ENCODE assay signal across 1 cellular context in the genomic region with DNA sequence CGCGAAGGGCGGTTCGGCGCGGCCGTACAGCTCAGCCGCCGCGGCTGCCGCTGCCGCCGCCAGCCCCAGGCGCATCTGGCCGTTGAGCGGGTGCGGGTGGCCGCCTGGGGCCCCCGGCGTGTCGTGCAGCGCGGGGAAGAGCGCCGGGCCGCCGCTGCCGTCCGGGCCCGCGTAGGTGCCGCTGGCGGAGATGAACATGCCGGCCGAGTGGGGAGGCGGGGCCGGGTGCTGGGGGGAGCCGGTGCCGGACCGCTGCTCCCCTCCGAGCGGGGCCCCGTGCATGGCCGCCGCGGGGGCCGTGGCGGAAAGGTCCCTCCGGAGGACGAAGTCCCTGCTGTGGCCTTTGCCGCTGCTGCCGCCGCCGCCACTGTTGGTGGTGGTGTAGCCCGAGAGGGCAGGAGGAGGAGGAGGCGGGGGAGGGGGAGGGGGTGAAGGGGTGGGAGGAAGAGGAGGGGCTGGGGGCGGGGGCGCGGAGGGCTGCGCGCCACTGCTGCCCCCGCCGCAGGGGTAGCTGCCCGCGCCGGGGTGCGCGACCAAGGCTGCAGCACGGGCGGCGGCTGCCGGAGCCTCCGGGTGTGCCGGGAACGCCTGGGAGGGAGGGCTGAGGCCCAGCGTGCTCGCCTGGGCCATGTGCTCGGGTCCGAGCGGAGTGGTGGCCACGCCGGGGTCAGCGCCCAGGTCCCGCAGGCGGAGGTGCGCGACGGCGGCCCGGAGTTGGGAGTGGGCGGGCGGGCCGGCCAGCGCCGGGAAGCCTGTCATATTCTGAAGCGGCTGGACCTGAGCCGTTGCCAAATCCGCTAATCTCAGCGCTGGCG.
TF ChIP-seq lines count a peak whose summit lies in the region.

No MANE protein-coding gene starts in this region.

TF ChIP-seq in H1, 55 proteins besides CTCF, POLR2A, EP300 and RAD21 (continued from another document):
- TF ChIP-seq TAF1 (IDR thresholded peaks at IDR 0.05; ENCODE audit: low read depth, low read length) (peak; percentile 59; the same call in 1 of the 2 replicates), RBBP5 (IDR thresholded peaks at IDR 0.05; ENCODE audit: borderline replicate concordance, low read depth, low read length) (no peak; the same call in 1 of the 2 replicates), PHF8 (conservative IDR thresholded peaks at IDR 0.05; ENCODE audit: low read depth, low read length) (peak; percentile 55), SUZ12 (IDR thresholded peaks at IDR 0.05; ENCODE audit: low read length) (0 out of 2 replicates have a peak, but pooled peaks have one; percentile 11), KDM5A (IDR thresholded peaks at IDR 0.05; ENCODE audit: low read length) (no peak), SP4 (IDR thresholded peaks at IDR 0.05; ENCODE audit: low read length) (no peak), YY1 (IDR thresholded peaks at IDR 0.05; ENCODE audit: low read depth, low read length) (no peak), KDM4A (IDR thresholded peaks at IDR 0.05; ENCODE audit: low read depth, low read length, severe bottlenecking) (peak; percentile 54), KDM1A (IDR thresholded peaks at IDR 0.05; ENCODE audit: borderline replicate concordance, low read length) (peak; percentile 8; the same call in 1 of the 2 replicates), SRF (IDR thresholded peaks at IDR 0.05; ENCODE audit: low read depth, low read length) (no peak), POLR2AphosphoS5 (IDR thresholded peaks at IDR 0.05; ENCODE audit: low read depth, low read length) (peak; percentile 66), TAF7 (optimal IDR thresholded peaks at IDR 0.05; ENCODE audit: borderline replicate concordance, low read depth, low read length) (no peak), BACH1 (IDR thresholded peaks at IDR 0.05; ENCODE audit: low read length) (no peak)
- TF ChIP-seq, protein P1, sequence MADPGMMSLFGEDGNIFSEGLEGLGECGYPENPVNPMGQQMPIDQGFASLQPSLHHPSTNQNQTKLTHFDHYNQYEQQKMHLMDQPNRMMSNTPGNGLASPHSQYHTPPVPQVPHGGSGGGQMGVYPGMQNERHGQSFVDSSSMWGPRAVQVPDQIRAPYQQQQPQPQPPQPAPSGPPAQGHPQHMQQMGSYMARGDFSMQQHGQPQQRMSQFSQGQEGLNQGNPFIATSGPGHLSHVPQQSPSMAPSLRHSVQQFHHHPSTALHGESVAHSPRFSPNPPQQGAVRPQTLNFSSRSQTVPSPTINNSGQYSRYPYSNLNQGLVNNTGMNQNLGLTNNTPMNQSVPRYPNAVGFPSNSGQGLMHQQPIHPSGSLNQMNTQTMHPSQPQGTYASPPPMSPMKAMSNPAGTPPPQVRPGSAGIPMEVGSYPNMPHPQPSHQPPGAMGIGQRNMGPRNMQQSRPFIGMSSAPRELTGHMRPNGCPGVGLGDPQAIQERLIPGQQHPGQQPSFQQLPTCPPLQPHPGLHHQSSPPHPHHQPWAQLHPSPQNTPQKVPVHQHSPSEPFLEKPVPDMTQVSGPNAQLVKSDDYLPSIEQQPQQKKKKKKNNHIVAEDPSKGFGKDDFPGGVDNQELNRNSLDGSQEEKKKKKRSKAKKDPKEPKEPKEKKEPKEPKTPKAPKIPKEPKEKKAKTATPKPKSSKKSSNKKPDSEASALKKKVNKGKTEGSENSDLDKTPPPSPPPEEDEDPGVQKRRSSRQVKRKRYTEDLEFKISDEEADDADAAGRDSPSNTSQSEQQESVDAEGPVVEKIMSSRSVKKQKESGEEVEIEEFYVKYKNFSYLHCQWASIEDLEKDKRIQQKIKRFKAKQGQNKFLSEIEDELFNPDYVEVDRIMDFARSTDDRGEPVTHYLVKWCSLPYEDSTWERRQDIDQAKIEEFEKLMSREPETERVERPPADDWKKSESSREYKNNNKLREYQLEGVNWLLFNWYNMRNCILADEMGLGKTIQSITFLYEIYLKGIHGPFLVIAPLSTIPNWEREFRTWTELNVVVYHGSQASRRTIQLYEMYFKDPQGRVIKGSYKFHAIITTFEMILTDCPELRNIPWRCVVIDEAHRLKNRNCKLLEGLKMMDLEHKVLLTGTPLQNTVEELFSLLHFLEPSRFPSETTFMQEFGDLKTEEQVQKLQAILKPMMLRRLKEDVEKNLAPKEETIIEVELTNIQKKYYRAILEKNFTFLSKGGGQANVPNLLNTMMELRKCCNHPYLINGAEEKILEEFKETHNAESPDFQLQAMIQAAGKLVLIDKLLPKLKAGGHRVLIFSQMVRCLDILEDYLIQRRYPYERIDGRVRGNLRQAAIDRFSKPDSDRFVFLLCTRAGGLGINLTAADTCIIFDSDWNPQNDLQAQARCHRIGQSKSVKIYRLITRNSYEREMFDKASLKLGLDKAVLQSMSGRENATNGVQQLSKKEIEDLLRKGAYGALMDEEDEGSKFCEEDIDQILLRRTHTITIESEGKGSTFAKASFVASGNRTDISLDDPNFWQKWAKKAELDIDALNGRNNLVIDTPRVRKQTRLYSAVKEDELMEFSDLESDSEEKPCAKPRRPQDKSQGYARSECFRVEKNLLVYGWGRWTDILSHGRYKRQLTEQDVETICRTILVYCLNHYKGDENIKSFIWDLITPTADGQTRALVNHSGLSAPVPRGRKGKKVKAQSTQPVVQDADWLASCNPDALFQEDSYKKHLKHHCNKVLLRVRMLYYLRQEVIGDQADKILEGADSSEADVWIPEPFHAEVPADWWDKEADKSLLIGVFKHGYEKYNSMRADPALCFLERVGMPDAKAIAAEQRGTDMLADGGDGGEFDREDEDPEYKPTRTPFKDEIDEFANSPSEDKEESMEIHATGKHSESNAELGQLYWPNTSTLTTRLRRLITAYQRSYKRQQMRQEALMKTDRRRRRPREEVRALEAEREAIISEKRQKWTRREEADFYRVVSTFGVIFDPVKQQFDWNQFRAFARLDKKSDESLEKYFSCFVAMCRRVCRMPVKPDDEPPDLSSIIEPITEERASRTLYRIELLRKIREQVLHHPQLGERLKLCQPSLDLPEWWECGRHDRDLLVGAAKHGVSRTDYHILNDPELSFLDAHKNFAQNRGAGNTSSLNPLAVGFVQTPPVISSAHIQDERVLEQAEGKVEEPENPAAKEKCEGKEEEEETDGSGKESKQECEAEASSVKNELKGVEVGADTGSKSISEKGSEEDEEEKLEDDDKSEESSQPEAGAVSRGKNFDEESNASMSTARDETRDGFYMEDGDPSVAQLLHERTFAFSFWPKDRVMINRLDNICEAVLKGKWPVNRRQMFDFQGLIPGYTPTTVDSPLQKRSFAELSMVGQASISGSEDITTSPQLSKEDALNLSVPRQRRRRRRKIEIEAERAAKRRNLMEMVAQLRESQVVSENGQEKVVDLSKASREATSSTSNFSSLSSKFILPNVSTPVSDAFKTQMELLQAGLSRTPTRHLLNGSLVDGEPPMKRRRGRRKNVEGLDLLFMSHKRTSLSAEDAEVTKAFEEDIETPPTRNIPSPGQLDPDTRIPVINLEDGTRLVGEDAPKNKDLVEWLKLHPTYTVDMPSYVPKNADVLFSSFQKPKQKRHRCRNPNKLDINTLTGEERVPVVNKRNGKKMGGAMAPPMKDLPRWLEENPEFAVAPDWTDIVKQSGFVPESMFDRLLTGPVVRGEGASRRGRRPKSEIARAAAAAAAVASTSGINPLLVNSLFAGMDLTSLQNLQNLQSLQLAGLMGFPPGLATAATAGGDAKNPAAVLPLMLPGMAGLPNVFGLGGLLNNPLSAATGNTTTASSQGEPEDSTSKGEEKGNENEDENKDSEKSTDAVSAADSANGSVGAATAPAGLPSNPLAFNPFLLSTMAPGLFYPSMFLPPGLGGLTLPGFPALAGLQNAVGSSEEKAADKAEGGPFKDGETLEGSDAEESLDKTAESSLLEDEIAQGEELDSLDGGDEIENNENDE (IDR thresholded peaks at IDR 0.05; ENCODE audit: insufficient replicate concordance, low read length), result no peak
- TF ChIP-seq, protein P2, sequence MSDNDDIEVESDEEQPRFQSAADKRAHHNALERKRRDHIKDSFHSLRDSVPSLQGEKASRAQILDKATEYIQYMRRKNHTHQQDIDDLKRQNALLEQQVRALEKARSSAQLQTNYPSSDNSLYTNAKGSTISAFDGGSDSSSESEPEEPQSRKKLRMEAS (IDR thresholded peaks at IDR 0.05), result peak; percentile 96
- TF ChIP-seq, protein P3, sequence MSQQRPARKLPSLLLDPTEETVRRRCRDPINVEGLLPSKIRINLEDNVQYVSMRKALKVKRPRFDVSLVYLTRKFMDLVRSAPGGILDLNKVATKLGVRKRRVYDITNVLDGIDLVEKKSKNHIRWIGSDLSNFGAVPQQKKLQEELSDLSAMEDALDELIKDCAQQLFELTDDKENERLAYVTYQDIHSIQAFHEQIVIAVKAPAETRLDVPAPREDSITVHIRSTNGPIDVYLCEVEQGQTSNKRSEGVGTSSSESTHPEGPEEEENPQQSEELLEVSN (IDR thresholded peaks at IDR 0.05), result peak; percentile 75; the same call in 1 of the 2 replicates
